2 cellular contexts compared by ENCODE assay signal in the genomic region with DNA sequence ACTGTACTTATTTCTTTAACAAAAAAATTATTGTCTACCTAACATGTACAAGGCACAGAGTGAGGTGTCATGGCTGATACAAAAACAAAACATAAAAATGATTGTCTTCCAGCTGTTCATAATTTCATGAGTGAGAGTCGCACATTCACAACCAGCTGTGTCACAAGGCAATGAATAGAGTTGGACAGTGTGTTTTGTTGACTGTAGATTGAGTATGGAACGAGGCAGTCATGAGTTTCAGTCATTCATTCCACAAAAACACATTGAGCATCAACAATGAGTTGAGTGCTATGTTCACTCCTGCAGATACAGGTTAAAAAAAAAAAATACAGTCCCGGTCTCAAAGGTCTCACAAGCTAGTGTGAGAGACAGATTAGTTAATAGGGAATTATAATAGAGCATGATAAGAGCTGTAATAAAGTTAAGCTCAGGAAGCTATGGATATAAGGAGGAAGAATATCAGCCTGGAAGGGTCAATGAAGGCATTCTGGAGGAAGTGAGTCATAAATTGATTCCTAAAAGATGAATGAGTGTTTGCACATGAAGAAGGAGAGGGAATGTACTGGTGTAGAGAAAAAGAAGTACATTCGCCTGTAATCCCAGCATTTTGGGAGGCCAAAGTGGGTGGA.
TF ChIP-seq lines count a peak whose summit lies in the region.

No MANE protein-coding gene starts in this region.

TF ChIP-seq in SK-N-SH, 30 proteins besides CTCF, POLR2A, EP300 and RAD21 (continued from another document):
- peak; percentile 27; the same call in 1 of the 2 replicates for TF ChIP-seq JUND (IDR thresholded peaks at IDR 0.05)
- TF ChIP-seq YY1 (IDR thresholded peaks at IDR 0.05; ENCODE audit: low read depth) = no peak

TF ChIP-seq in SK-N-SH treated with all-trans-retinoic acid at 6 μM for 48 hours, 23 proteins besides CTCF, POLR2A, EP300 and RAD21 (continued from another document):
- TF ChIP-seq, protein P1, sequence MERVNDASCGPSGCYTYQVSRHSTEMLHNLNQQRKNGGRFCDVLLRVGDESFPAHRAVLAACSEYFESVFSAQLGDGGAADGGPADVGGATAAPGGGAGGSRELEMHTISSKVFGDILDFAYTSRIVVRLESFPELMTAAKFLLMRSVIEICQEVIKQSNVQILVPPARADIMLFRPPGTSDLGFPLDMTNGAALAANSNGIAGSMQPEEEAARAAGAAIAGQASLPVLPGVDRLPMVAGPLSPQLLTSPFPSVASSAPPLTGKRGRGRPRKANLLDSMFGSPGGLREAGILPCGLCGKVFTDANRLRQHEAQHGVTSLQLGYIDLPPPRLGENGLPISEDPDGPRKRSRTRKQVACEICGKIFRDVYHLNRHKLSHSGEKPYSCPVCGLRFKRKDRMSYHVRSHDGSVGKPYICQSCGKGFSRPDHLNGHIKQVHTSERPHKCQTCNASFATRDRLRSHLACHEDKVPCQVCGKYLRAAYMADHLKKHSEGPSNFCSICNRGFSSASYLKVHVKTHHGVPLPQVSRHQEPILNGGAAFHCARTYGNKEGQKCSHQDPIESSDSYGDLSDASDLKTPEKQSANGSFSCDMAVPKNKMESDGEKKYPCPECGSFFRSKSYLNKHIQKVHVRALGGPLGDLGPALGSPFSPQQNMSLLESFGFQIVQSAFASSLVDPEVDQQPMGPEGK (CRISPR knock-in tag; IDR thresholded peaks at IDR 0.05; ENCODE audit: borderline replicate concordance) = no peak
- TF ChIP-seq PPARA (CRISPR knock-in tag; IDR thresholded peaks at IDR 0.05; ENCODE audit: borderline replicate concordance) (no peak), OSR1 (CRISPR knock-in tag; IDR thresholded peaks at IDR 0.05) (no peak), ZFP3 (CRISPR knock-in tag; IDR thresholded peaks at IDR 0.05) (no peak), BACH2 (CRISPR knock-in tag; IDR thresholded peaks at IDR 0.05; ENCODE audit: borderline replicate concordance) (no peak)
- TF ChIP-seq, protein P2, sequence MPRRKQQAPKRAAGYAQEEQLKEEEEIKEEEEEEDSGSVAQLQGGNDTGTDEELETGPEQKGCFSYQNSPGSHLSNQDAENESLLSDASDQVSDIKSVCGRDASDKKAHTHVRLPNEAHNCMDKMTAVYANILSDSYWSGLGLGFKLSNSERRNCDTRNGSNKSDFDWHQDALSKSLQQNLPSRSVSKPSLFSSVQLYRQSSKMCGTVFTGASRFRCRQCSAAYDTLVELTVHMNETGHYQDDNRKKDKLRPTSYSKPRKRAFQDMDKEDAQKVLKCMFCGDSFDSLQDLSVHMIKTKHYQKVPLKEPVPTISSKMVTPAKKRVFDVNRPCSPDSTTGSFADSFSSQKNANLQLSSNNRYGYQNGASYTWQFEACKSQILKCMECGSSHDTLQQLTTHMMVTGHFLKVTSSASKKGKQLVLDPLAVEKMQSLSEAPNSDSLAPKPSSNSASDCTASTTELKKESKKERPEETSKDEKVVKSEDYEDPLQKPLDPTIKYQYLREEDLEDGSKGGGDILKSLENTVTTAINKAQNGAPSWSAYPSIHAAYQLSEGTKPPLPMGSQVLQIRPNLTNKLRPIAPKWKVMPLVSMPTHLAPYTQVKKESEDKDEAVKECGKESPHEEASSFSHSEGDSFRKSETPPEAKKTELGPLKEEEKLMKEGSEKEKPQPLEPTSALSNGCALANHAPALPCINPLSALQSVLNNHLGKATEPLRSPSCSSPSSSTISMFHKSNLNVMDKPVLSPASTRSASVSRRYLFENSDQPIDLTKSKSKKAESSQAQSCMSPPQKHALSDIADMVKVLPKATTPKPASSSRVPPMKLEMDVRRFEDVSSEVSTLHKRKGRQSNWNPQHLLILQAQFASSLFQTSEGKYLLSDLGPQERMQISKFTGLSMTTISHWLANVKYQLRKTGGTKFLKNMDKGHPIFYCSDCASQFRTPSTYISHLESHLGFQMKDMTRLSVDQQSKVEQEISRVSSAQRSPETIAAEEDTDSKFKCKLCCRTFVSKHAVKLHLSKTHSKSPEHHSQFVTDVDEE (CRISPR knock-in tag; IDR thresholded peaks at IDR 0.05) = no peak
